In genomic region chr20:49319204-49319809, GRCh38 we compare ENCODE assay signal across 11 cellular contexts. TPM values are rescaled to one million over a fixed set of nuclear protein-coding genes. Genes with fewer than 3 reads are reported as not detected.
DNase-seq lines count a peak whose midpoint lies in the region; ATAC-seq, FAIRE-seq and TF ChIP-seq lines count a peak whose summit lies in the region.
"Had no signal": no experiment of that assay in that cellular context is flagged by ENCODE, and none has a peak within 500 bp of the region (broad histone marks: within the 10 kb centered on the region; RNA-seq: fewer than 3 reads in every experiment).

No MANE protein-coding gene starts in this region.

- no peak overlapping the region for H3K27ac ChIP-seq in right atrium auricular region
- no peak overlapping the region for H3K27ac ChIP-seq in ascending aorta
- no peak overlapping the region for H3K27ac ChIP-seq in upper lobe of right lung
- H3K27ac ChIP-seq in HepG2 (ENCODE audit: extremely low read length, insufficient read depth, low read length) = no peak overlapping the region

- peaks cover 8 to 11% of the 10 kb centered on the region in 2 donors for H3K27me3 ChIP-seq in right atrium auricular region
- peaks cover 9% of the 10 kb centered on the region for H3K27me3 ChIP-seq in ascending aorta
- H3K27me3 ChIP-seq in upper lobe of right lung = peaks cover 54% of the 10 kb centered on the region
- peaks cover 8 to 60% of the 10 kb centered on the region in 2 experiments; a peak in 4 of 5 replicates for H3K27me3 ChIP-seq in HepG2 (ENCODE audit: control insufficient read depth in 1 of 2, insufficient read depth in 2 of 2, low read length in 2 of 2)

- H3K4me1 ChIP-seq in right atrium auricular region (peaks cover 0 to 16% of the 10 kb centered on the region in 2 donors), ascending aorta (peaks cover 12 to 13% of the 10 kb centered on the region in 2 donors), upper lobe of right lung (peaks cover 16% of the 10 kb centered on the region), HepG2 (ENCODE audit: insufficient read depth, low read length) (peaks cover 9% of the 10 kb centered on the region; the same call in 1 of the 2 replicates)

- no peak overlapping the region for H2AFZ ChIP-seq in HepG2 (ENCODE audit: low read length)

- WGBS in HepG2 (ENCODE audit: low lambda C conversion rate) = 37% methylated on average over 22 of the region's 25 CpGs

- H3K9me3 ChIP-seq in right atrium auricular region (no peaks in the 10 kb centered on the region), ascending aorta (no peaks in the 10 kb centered on the region), upper lobe of right lung (no peaks in the 10 kb centered on the region), HepG2 (ENCODE audit: low read length) (no peaks in the 10 kb centered on the region)

- POLR2A ChIA-PET in HepG2 (lab: Yijun Ruan, JAX) = no interaction called here

- DNase-seq in left cardiac atrium (peak; percentile 29), right atrium auricular region (ENCODE audit: low spot score) (no peak), ascending aorta (ENCODE audit: low spot score in 2 of 2) (no peak), memory B cell (ENCODE audit: low spot score in 2 of 2) (no peak), upper lobe of right lung (no peak), HepG2 (ENCODE audit: low spot score) (no peak), 8988T (no peak)
- DNase-seq: COR-L47, NCI-H1092 treated with DMSO at 0.1 percent for 48 hours had no signal

- no peaks in the 10 kb centered on the region for H3K79me2 ChIP-seq in HepG2 (ENCODE audit: insufficient read depth, low read length)

- H3K27ac Mint-ChIP-seq in memory B cell = no peak overlapping the region

- no peak overlapping the region for H3K4me2 ChIP-seq in HepG2 (ENCODE audit: low read depth, low read length)

- peaks cover 9% of the 10 kb centered on the region for H3K4me1 Mint-ChIP-seq in memory B cell

- H3K9me3 Mint-ChIP-seq in memory B cell = no peaks in the 10 kb centered on the region

- in situ Hi-C loops in HepG2 (cut with HindIII; ENCODE audit: extremely low pct_ligation_motif_present, low pct_unique_long_range_greater_than_20kb) = no loop called here

- CTCF ChIA-PET in HepG2 (lab: Yijun Ruan, JAX; ENCODE audit: low intra/inter-chr PET ratio, low total read pairs) = no interaction called here

- intact Hi-C loops in left cardiac atrium (cut with DNase I) (no loop called here), ascending aorta (cut with DNase I) (no loop called here), upper lobe of right lung (cut with DNase I) (no loop called here), HepG2 (cut with micrococcal nuclease; ENCODE audit: unreplicated experiment) (loop anchor here (2.0 kb wide), 1 partner anchor 43 kb away; no protein-coding TSS in a partner anchor)

- no peak for TF ChIP-seq RAD21 in HepG2 (CRISPR knock-in tag; IDR thresholded peaks at IDR 0.05)

- no peak overlapping the region for H3K9ac ChIP-seq in HepG2 (ENCODE audit: insufficient read depth, low read depth, low read length)

- ATAC-seq in left cardiac atrium (no peak), memory B cell (ENCODE audit: low read depth) (no peak), upper lobe of right lung (no peak), HepG2 (no peak), GM18873 (IDR thresholded peaks at IDR 0.05; ENCODE audit: low FRiP score, unreplicated experiment) (no peak)

- H3K36me3 Mint-ChIP-seq in memory B cell = no peaks in the 10 kb centered on the region

- TF ChIP-seq POLR2A in HepG2 (IDR thresholded peaks at IDR 0.05; ENCODE audit: insufficient read depth in 1 of 2, low read depth in 2 of 2, low read length in 2 of 2) = no peak

- peak overlapping the region; percentile 78 for H3K4me3 Mint-ChIP-seq in memory B cell

- TF ChIP-seq CTCF in right atrium auricular region (IDR thresholded peaks at IDR 0.05) = no peak
- TF ChIP-seq CTCF in ascending aorta (IDR thresholded peaks at IDR 0.05) = no peak
- TF ChIP-seq CTCF in upper lobe of right lung (IDR thresholded peaks at IDR 0.05) = no peak
- no peak for TF ChIP-seq CTCF in HepG2 (CRISPR knock-in tag; IDR thresholded peaks at IDR 0.05)

- H3K36me3 ChIP-seq in right atrium auricular region = no peaks in the 10 kb centered on the region
- H3K36me3 ChIP-seq in ascending aorta = no peaks in the 10 kb centered on the region
- H3K36me3 ChIP-seq in upper lobe of right lung = no peaks in the 10 kb centered on the region
- H3K36me3 ChIP-seq in HepG2 (replicated peaks in 1 of 2; ENCODE audit: control insufficient read depth in 1 of 2, insufficient read depth in 2 of 2, low read length in 2 of 2) = no peaks in the 10 kb centered on the region

- no TSS peak for BruUV-seq in HepG2 (replicated peaks; lab: Mats Ljungman, UMichigan)

- H3K4me3 ChIP-seq in right atrium auricular region = peak overlapping the region in 1 of 2 donors; percentile 43
- H3K4me3 ChIP-seq in ascending aorta = peak overlapping the region; percentile 32 to 59
- peak overlapping the region; percentile 37 for H3K4me3 ChIP-seq in upper lobe of right lung
- no peak overlapping the region for H3K4me3 ChIP-seq in HepG2 (replicated peaks in 1 of 3; ENCODE audit: insufficient read depth in 1 of 3, low read depth in 2 of 3, low read length in 3 of 3)

- peaks cover 24% of the 10 kb centered on the region for H3K27me3 Mint-ChIP-seq in memory B cell

- no peak for TF ChIP-seq EP300 in HepG2 (IDR thresholded peaks at IDR 0.05; ENCODE audit: low read depth in 2 of 2, low read length in 2 of 2)
- no peak for TF ChIP-seq EP300 in HepG2 (CRISPR knock-in tag; IDR thresholded peaks at IDR 0.05; ENCODE audit: borderline replicate concordance)

- FAIRE-seq in HepG2 (lab: Jason Lieb, UNC) = no peak
- FAIRE-seq: GM12891 had no signal

- no peaks in the 10 kb centered on the region for H4K20me1 ChIP-seq in HepG2 (ENCODE audit: insufficient read depth, low read length)

TF ChIP-seq in HepG2, 621 proteins besides CTCF, POLR2A, EP300 and RAD21:
- TF ChIP-seq ZNF749 (CRISPR knock-in tag; IDR thresholded peaks at IDR 0.05; ENCODE audit: borderline replicate concordance) = no peak
TF ChIP-seq in HepG2: peak in this region for 0.

RNA-seq across cellular contexts. Expression of gene ZNFX1, which starts 41.5 kb away (rescaled TPM):
- total RNA-seq in left cardiac atrium (10 to 100 TPM; 20.3 to 24.5 TPM), right atrium auricular region (10 to 100 TPM; 20.7 to 33.6 TPM), ascending aorta (49.1 TPM), upper lobe of right lung (54.4 TPM), HepG2 (2016; rRNA removed; fragmentation: Illumina TruSeq; extraction: Trizol) (11.1 and 15.9 TPM in 2 replicates)
- total RNA-seq in HepG2 (2016; cell fraction: cytosol; rRNA removed; fragmentation: Illumina TruSeq; extraction: Trizol; ENCODE audit: low read depth) = 6.3 and 6.5 TPM in 2 replicates
- 11.0 and 12.7 TPM in 2 replicates for total RNA-seq in HepG2 (2016; cell fraction: insoluble cytoplasmic fraction; rRNA removed; fragmentation: Illumina TruSeq; extraction: Trizol)
- 9.7 and 10.8 TPM in 2 replicates for total RNA-seq in HepG2 (2016; cell fraction: membrane; rRNA removed; fragmentation: Illumina TruSeq; extraction: Trizol)
- total RNA-seq in HepG2 (2016; cell fraction: nucleus; rRNA removed; fragmentation: Illumina TruSeq; extraction: Trizol) = 14.7 and 16.0 TPM in 2 replicates
- 2.9 and 3.5 TPM in 2 replicates for polyA plus RNA-seq in HepG2 (2011; rRNA removed)
- 2.2 and 3.5 TPM in 2 replicates for polyA plus RNA-seq in HepG2 (2011; cell fraction: cytosol; rRNA removed)
- polyA plus RNA-seq in HepG2 (2011; cell fraction: nucleus; rRNA removed) = 4.5 and 5.9 TPM in 2 replicates
- 5.3 and 8.2 TPM in 2 replicates for polyA plus RNA-seq in HepG2 (2012)
- polyA plus RNA-seq in HepG2 (2016; cell fraction: cytosol; fragmentation: Illumina TruSeq; extraction: Trizol; ENCODE audit: low read depth) = 1.1 and 1.4 TPM in 2 replicates
- 5.1 and 6.1 TPM in 2 replicates for polyA plus RNA-seq in HepG2 (2016; cell fraction: insoluble cytoplasmic fraction; fragmentation: Illumina TruSeq; extraction: Trizol; ENCODE audit: low read depth)
- 2.2 TPM in 2 replicates for polyA plus RNA-seq in HepG2 (2016; cell fraction: membrane; fragmentation: Illumina TruSeq; extraction: Trizol; ENCODE audit: low read depth)
- polyA plus RNA-seq in HepG2 (2016; cell fraction: nucleus; fragmentation: Illumina TruSeq; extraction: Trizol; ENCODE audit: insufficient read depth, low read depth) = 16.4 and 18.7 TPM in 2 replicates
- polyA minus RNA-seq in HepG2 (2011; rRNA and poly(A)+ RNA removed; ENCODE audit: low replicate concordance) = 10.7 and 26.2 TPM in 2 replicates
- polyA minus RNA-seq in HepG2 (2011; cell fraction: cytosol; rRNA and poly(A)+ RNA removed) = 5.7 and 8.7 TPM in 2 replicates
- 17.6 and 27.1 TPM in 2 replicates for polyA minus RNA-seq in HepG2 (2011; cell fraction: nucleus; rRNA and poly(A)+ RNA removed)

Comparison
In these comparisons a context has a peak if more than half of its experiments do, and no peak if none do; other contexts are left out.
1. H3K4me3 ChIP-seq: peak in ascending aorta (2 of 2) and upper lobe of right lung (single experiment); none in HepG2 (0 of 3).